Comparison of ENCODE assay signal across 8 cellular contexts in genomic region chr7:1530946-1531262, GRCh38. TPM values are rescaled to one million over a fixed set of nuclear protein-coding genes. Genes with fewer than 3 reads are reported as not detected.
A peak's percentile ranks its signal among the peaks of the same experiment; 100 is the strongest.
DNase-seq lines count a peak whose midpoint lies in the region; ATAC-seq and TF ChIP-seq lines count a peak whose summit lies in the region.

No MANE protein-coding gene starts in this region.

- H3K9me3 Mint-ChIP-seq in CD4-positive, alpha-beta T cell: no peaks in the 10 kb centered on the region
- H3K9me3 Mint-ChIP-seq in GM23338: no peaks in the 10 kb centered on the region
- no peaks in the 10 kb centered on the region for H3K9me3 Mint-ChIP-seq in immature natural killer cell

- H3K4me1 ChIP-seq in GM23338 (ENCODE audit: insufficient read depth) (peaks cover 14% of the 10 kb centered on the region), mucosa of stomach (ENCODE audit: control insufficient read depth, insufficient read depth, low read length) (peaks cover 35% of the 10 kb centered on the region)

- H3K4me3 ChIP-seq in GM23338 (peak overlapping the region; percentile 55; the same call in 1 of the 2 replicates), mucosa of stomach (ENCODE audit: low read length) (no peak overlapping the region)

- H3K79me2 ChIP-seq in GM23338 (replicated peaks; ENCODE audit: insufficient read depth): peaks cover 47% of the 10 kb centered on the region

- no peaks in the 10 kb centered on the region for H3K36me3 ChIP-seq in GM23338 (ENCODE audit: insufficient read depth)
- H3K36me3 ChIP-seq in mucosa of stomach (ENCODE audit: control insufficient read depth, insufficient read depth, low read length): no peaks in the 10 kb centered on the region

- peak overlapping the region; percentile 72 for H3K9ac ChIP-seq in mucosa of stomach (ENCODE audit: low read length)

- CTCF ChIA-PET in CD4-positive, alpha-beta T cell (lab: Charles Lee): no interaction called here

- H3K27ac Mint-ChIP-seq in CD4-positive, alpha-beta T cell: no peak overlapping the region
- H3K27ac Mint-ChIP-seq in GM23338: no peak overlapping the region
- no peak overlapping the region for H3K27ac Mint-ChIP-seq in immature natural killer cell

- DNase-seq in CD4-positive, alpha-beta T cell: peak in 2 of 10 experiments; percentile 41 to 59
- DNase-seq in GM23338 (ENCODE audit: low spot score) (no peak), NCI-H510A treated with DMSO at 0.1 percent for 48 hours (lab: John Stamatoyannopoulos, UW) (no peak), immature natural killer cell (no peak), posterior cingulate gyrus (no peak)

- H3K27me3 ChIP-seq in CD4-positive, alpha-beta T cell (ENCODE audit: control insufficient read depth, insufficient read depth, low read length): no peaks in the 10 kb centered on the region
- H3K27me3 ChIP-seq in GM23338 (ENCODE audit: insufficient read depth) (no peaks in the 10 kb centered on the region), mucosa of stomach (ENCODE audit: control insufficient read depth, insufficient read depth, low read length) (peaks cover 6% of the 10 kb centered on the region)

- H3K9me2 ChIP-seq in GM23338 (ENCODE audit: insufficient read depth): no peaks in the 10 kb centered on the region

- H3K9me3 ChIP-seq in CD4-positive, alpha-beta T cell (ENCODE audit: control insufficient read depth, low read length): no peaks in the 10 kb centered on the region
- H3K9me3 ChIP-seq in mucosa of stomach (ENCODE audit: control insufficient read depth, low read length): no peaks in the 10 kb centered on the region

- intact Hi-C loops in CD4-positive, alpha-beta T cell (cut with DNase I, micrococcal nuclease): loop anchor here (1.0 to 5.0 kb wide), 2 partner anchors 39 to 41 kb away; partner anchors contain the start of gene PSMG3 (in 2 of the 2)
- intact Hi-C loops in posterior cingulate gyrus (cut with DNase I): no loop called here

- peaks cover 28% of the 10 kb centered on the region for H3K4me1 Mint-ChIP-seq in CD4-positive, alpha-beta T cell (ENCODE audit: low read depth)
- H3K4me1 Mint-ChIP-seq in GM23338 (peaks cover 34% of the 10 kb centered on the region), immature natural killer cell (peaks cover 24 to 33% of the 10 kb centered on the region in 2 donors)

- peak; percentile 30 for ATAC-seq in CD4-positive, alpha-beta T cell (ENCODE audit: poor library complexity)
- ATAC-seq in GM23338 (no peak), GM18868 (IDR thresholded peaks at IDR 0.05; ENCODE audit: unreplicated experiment) (no peak)

- peaks cover 26% of the 10 kb centered on the region for H3K36me3 Mint-ChIP-seq in CD4-positive, alpha-beta T cell (ENCODE audit: low read depth)
- no peaks in the 10 kb centered on the region for H3K36me3 Mint-ChIP-seq in GM23338 (ENCODE audit: low read depth)
- no peaks in the 10 kb centered on the region for H3K36me3 Mint-ChIP-seq in immature natural killer cell

- H3F3A ChIP-seq in GM23338 (replicated peaks; ENCODE audit: low read depth): 0 out of 2 replicates have a peak, but pooled peaks cover 11% of the 10 kb centered on the region

- POLR2A ChIA-PET in CD4-positive, alpha-beta T cell (lab: Charles Lee): interaction anchor here (1.4 kb wide), 1 partner anchor 18 kb away, joined by 6 read pairs; no protein-coding TSS in a partner anchor

- H2AFZ ChIP-seq in GM23338: no peak overlapping the region

- no peak overlapping the region for H3K27ac ChIP-seq in CD4-positive, alpha-beta T cell (ENCODE audit: low read depth, low read length)
- H3K27ac ChIP-seq in GM23338 (ENCODE audit: low read depth): no peak overlapping the region
- H3K27ac ChIP-seq in angular gyrus (ENCODE audit: low read depth, low read length): peak overlapping the region; percentile 90

- peaks cover 10% of the 10 kb centered on the region for H3K27me3 Mint-ChIP-seq in CD4-positive, alpha-beta T cell
- H3K27me3 Mint-ChIP-seq in GM23338 (ENCODE audit: insufficient read depth, low read depth, poor library complexity): peaks cover 29% of the 10 kb centered on the region
- H3K27me3 Mint-ChIP-seq in immature natural killer cell (ENCODE audit: low read depth in 3 of 3): peaks cover 13 to 28% (median 23%) of the 10 kb centered on the region in 3 donors

- no peak for TF ChIP-seq CTCF in CD4-positive, alpha-beta T cell (IDR thresholded peaks at IDR 0.05)
- TF ChIP-seq CTCF in GM23338 (conservative IDR thresholded peaks at IDR 0.05; ENCODE audit: low read depth in 2 of 2): no peak

- H4K20me1 ChIP-seq in GM23338 (replicated peaks; ENCODE audit: insufficient read depth): no peaks in the 10 kb centered on the region; the same call in 1 of the 2 replicates

- H3K4me2 ChIP-seq in GM23338: peak overlapping the region; percentile 78; the same call in 1 of the 2 replicates

- H3K4me3 Mint-ChIP-seq in CD4-positive, alpha-beta T cell: no peak overlapping the region
- H3K4me3 Mint-ChIP-seq in GM23338 (no peak overlapping the region), immature natural killer cell (no peak overlapping the region)

TF ChIP-seq in GM23338, 12 proteins besides CTCF, POLR2A, EP300 and RAD21 (continues in another document):
- no peak for TF ChIP-seq JUNB (IDR thresholded peaks at IDR 0.05; ENCODE audit: unreplicated experiment)

RNA-seq across cellular contexts. Expression of gene MAFK, which starts 0.4 kb away (rescaled TPM):
- total RNA-seq in CD4-positive, alpha-beta T cell: 10 to 100 TPM; 60.1 to 65.0 TPM
- total RNA-seq in GM23338 (2014; rRNA removed; shearing (Covaris generic)): 14.2 and 19.3 TPM in 2 replicates
- 4.4 and 5.1 TPM in 2 replicates for polyA plus RNA-seq in GM23338 (2016; fragmentation: Nextera tagmentation; extraction: Ambion mirVana)
- polyA plus RNA-seq in immature natural killer cell: under 1 TPM; 0.06 to 0.86 (median 0.76) TPM

RNA-seq across cellular contexts. Expression of gene TMEM184A, which starts 25.1 kb away (rescaled TPM):
- total RNA-seq in CD4-positive, alpha-beta T cell: under 1 TPM in 1 of 2 experiments, not detected in 1; 0.06 TPM
- 0.04 and 0.66 TPM in 2 replicates for total RNA-seq in GM23338 (2014; rRNA removed; shearing (Covaris generic))
- polyA plus RNA-seq in GM23338 (2016; fragmentation: Nextera tagmentation; extraction: Ambion mirVana) (0.03 and 0.18 TPM in 2 replicates), immature natural killer cell (not detected)

RNA-seq across cellular contexts. Expression of gene INTS1, which starts 26.7 kb away (rescaled TPM):
- total RNA-seq in CD4-positive, alpha-beta T cell: 10 to 100 TPM; 91.0 to 91.5 TPM
- total RNA-seq in GM23338 (2014; rRNA removed; shearing (Covaris generic)): 81.1 and 111 TPM in 2 replicates
- polyA plus RNA-seq in GM23338 (2016; fragmentation: Nextera tagmentation; extraction: Ambion mirVana) (31.4 and 35.1 TPM in 2 replicates), immature natural killer cell (10 to 100 TPM in 2 of 3 donors, 1 to 10 TPM in 1; 5.2 to 33.6 (median 11.0) TPM)

RNA-seq across cellular contexts. Expression of gene PSMG3, which starts 38.9 kb away (rescaled TPM):
- 10 to 100 TPM; 13.3 to 13.8 TPM for total RNA-seq in CD4-positive, alpha-beta T cell
- total RNA-seq in GM23338 (2014; rRNA removed; shearing (Covaris generic)): 28.3 and 32.0 TPM in 2 replicates
- polyA plus RNA-seq in GM23338 (2016; fragmentation: Nextera tagmentation; extraction: Ambion mirVana) (84.8 and 93.6 TPM in 2 replicates), immature natural killer cell (10 to 100 TPM; 56.3 to 71.0 (median 61.9) TPM)
